Comparison of ENCODE assay signal across 11 cellular contexts in the genomic region with DNA sequence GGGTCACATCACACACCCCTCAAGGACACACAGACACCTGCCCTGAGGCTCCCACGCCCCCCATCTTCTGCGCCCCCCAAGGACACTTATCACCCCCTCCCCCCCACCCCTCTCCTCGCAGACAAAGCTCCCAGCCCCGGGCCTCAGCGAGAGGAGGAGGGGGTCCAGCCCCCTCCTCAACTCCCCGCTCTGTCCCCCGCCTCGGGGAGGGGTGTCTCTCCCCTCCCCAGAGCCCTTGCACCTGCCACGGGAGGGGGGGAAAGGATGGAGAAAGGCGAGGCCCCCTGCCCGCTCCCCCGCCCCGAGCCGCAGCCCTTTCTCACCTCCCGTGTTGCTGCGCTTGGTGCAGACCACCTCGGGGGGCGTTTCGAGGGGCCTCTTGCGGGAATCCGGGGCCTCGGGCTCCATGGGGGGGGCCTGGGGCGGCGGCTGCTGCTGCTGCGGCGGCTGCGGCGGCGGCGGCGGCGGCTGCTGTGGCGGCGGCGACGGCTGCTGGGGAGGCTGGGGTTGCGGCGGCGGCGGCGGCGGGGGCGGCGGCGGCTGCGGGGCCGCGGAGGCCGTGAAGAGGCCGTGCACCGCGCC. TPM values are rescaled to one million over a fixed set of nuclear protein-coding genes. Genes with fewer than 3 reads are reported as not detected.
A peak's percentile ranks its signal among the peaks of the same experiment; 100 is the strongest.
DNase-seq lines count a peak whose midpoint lies in the region; ATAC-seq and TF ChIP-seq lines count a peak whose summit lies in the region.
"Had no signal": no experiment of that assay in that cellular context is flagged by ENCODE, and none has a peak within 500 bp of the region (broad histone marks: within the 10 kb centered on the region; RNA-seq: fewer than 3 reads in every experiment).

No MANE protein-coding gene starts in this region.

- WGBS in spleen, 5 donors: 3 to 8% (median 3%) methylated on average over 7 to 46 of the region's 52 CpGs
- 1 to 4% (median 1%) methylated on average over 10 to 48 of the region's 52 CpGs for WGBS in ovary, 3 donors

- DNase-seq in NCI-H146 (lab: John Stamatoyannopoulos, UW) (peak; percentile 51), NCI-H146 treated with DMSO at 0.1 percent for 48 hours (lab: John Stamatoyannopoulos, UW; ENCODE audit: unreplicated experiment) (no peak), spleen (no peak), ovary (no peak), NCI-H82 (lab: John Stamatoyannopoulos, UW) (no peak)

- no peak for ATAC-seq in activated T-helper 17 cell treated with anti-CD3 and anti-CD28 coated beads, Interleukin-2, amount 50 U/mL, for 72 hours (replicated peaks)
- ATAC-seq in HG03439 (IDR thresholded peaks at IDR 0.05; ENCODE audit: unreplicated experiment): no peak

- H3K36me3 ChIP-seq in iPS-15b (ENCODE audit: control insufficient read depth, insufficient read depth, low read length) (no peaks in the 10 kb centered on the region), spleen (no peaks in the 10 kb centered on the region), ovary (no peaks in the 10 kb centered on the region)

- H3K4me1 ChIP-seq in iPS-15b (ENCODE audit: control insufficient read depth, insufficient read depth, low read length) (no peaks in the 10 kb centered on the region), spleen (peaks cover 6 to 40% (median 28%) of the 10 kb centered on the region in 6 donors), ovary (ENCODE audit: insufficient read depth) (no peaks in the 10 kb centered on the region)

- no peak for TF ChIP-seq CTCF in spleen (IDR thresholded peaks at IDR 0.05 in 8 of 11, conservative IDR thresholded peaks at IDR 0.05 in 3 of 11)
- TF ChIP-seq CTCF in ovary (IDR thresholded peaks at IDR 0.05): no peak

- peaks cover 12% of the 10 kb centered on the region for H3K4me1 Mint-ChIP-seq in activated T-helper 17 cell treated with anti-CD3 and anti-CD28 coated beads, Interleukin-2, amount 50 U/mL, for 72 hours

- H3K4me3 ChIP-seq in iPS-15b (ENCODE audit: low read depth, low read length): peak overlapping the region; percentile 66
- H3K4me3 ChIP-seq in spleen: peak overlapping the region in 7 of 8 donors; percentile 18 to 70 (median 28)
- H3K4me3 ChIP-seq in ovary: no peak overlapping the region

- peaks cover 53% of the 10 kb centered on the region for H3K27me3 Mint-ChIP-seq in activated T-helper 17 cell treated with anti-CD3 and anti-CD28 coated beads, Interleukin-2, amount 50 U/mL, for 72 hours

- no peaks in the 10 kb centered on the region for H3K9me3 Mint-ChIP-seq in activated T-helper 17 cell treated with anti-CD3 and anti-CD28 coated beads, Interleukin-2, amount 50 U/mL, for 72 hours
- H3K9me3 Mint-ChIP-seq: stimulated activated naive CD8-positive, alpha-beta T cell treated with anti-CD3 and anti-CD28 coated beads, Interleukin-15, amount 100 ng/mL, for 72 hours had no signal

- TF ChIP-seq POLR2A in spleen (IDR thresholded peaks at IDR 0.05) (no peak), ovary (IDR thresholded peaks at IDR 0.05) (no peak)

- H3K9me3 ChIP-seq in iPS-15b (ENCODE audit: control insufficient read depth, insufficient read depth, low read length): no peaks in the 10 kb centered on the region
- H3K9me3 ChIP-seq in spleen: no peaks in the 10 kb centered on the region
- no peaks in the 10 kb centered on the region for H3K9me3 ChIP-seq in ovary

- no peaks in the 10 kb centered on the region for H3K36me3 Mint-ChIP-seq in activated T-helper 17 cell treated with anti-CD3 and anti-CD28 coated beads, Interleukin-2, amount 50 U/mL, for 72 hours (ENCODE audit: low read depth)

- H3K9ac ChIP-seq in iPS-15b (ENCODE audit: low read depth, low read length): no peak overlapping the region

- H3K27ac ChIP-seq in spleen (peak overlapping the region in 2 of 8 donors; percentile 31 to 48), ovary (no peak overlapping the region)

- H3K4me3 Mint-ChIP-seq in activated T-helper 17 cell treated with anti-CD3 and anti-CD28 coated beads, Interleukin-2, amount 50 U/mL, for 72 hours: peak overlapping the region; percentile 23

- TF ChIP-seq EP300 in ovary (IDR thresholded peaks at IDR 0.05): no peak

- no peak overlapping the region for H3K27ac Mint-ChIP-seq in activated T-helper 17 cell treated with anti-CD3 and anti-CD28 coated beads, Interleukin-2, amount 50 U/mL, for 72 hours
- H3K27ac Mint-ChIP-seq: stimulated activated naive CD8-positive, alpha-beta T cell treated with anti-CD3 and anti-CD28 coated beads, Interleukin-15, amount 100 ng/mL, for 72 hours had no signal

- peaks cover 4% of the 10 kb centered on the region for H3K27me3 ChIP-seq in iPS-15b (ENCODE audit: control insufficient read depth, insufficient read depth, low read length)
- H3K27me3 ChIP-seq in spleen (replicated peaks in 1 of 7): peaks cover 0 to 92% (median 42%) of the 10 kb centered on the region in 7 donors
- H3K27me3 ChIP-seq in ovary: no peaks in the 10 kb centered on the region

- intact Hi-C loops in spleen (cut with DNase I; ENCODE audit: low total_unique reads): no loop called here
- intact Hi-C loops in ovary (cut with DNase I): no loop called here

RNA-seq across cellular contexts. Expression of a gene that starts 0.6 kb away (rescaled TPM):
- under 1 TPM in 1 of 2 donors, not detected in 1; 0.03 TPM for total RNA-seq in activated T-helper 17 cell treated with anti-CD3 and anti-CD28 coated beads, Interleukin-2, amount 50 U/mL, for 72 hours
- total RNA-seq in spleen (10 to 100 TPM in 1 of 7 donors, 1 to 10 TPM in 6; 1.8 to 12.5 (median 5.4) TPM), ovary (1 to 10 TPM in 5 of 7 donors, under 1 TPM in 2; 0.23 to 4.8 (median 2.2) TPM)
- polyA plus RNA-seq in spleen (under 1 TPM; 0.42 to 0.77 (median 0.50) TPM), ovary (1 to 10 TPM; 1.5 to 3.5 TPM)
- total RNA-seq: epithelial cell of proximal tubule had no signal

RNA-seq across cellular contexts. Expression of a gene that starts 22.2 kb away (rescaled TPM):
- total RNA-seq in activated T-helper 17 cell treated with anti-CD3 and anti-CD28 coated beads, Interleukin-2, amount 50 U/mL, for 72 hours: 10 to 100 TPM; 24.3 to 27.6 TPM
- total RNA-seq in spleen: 10 to 100 TPM in 4 of 7 donors, 1 to 10 TPM in 3; 5.0 to 22.7 (median 16.6) TPM
- 10 to 100 TPM; 15.1 to 24.6 (median 16.7) TPM for polyA plus RNA-seq in spleen
- total RNA-seq in ovary: 10 to 100 TPM in 6 of 7 donors, 1 to 10 TPM in 1; 7.6 to 19.6 (median 16.6) TPM
- 10 to 100 TPM in 1 of 2 donors, 1 to 10 TPM in 1; 2.7 to 12.5 TPM for polyA plus RNA-seq in ovary

RNA-seq across cellular contexts. Expression of a gene that starts 49.8 kb away (rescaled TPM):
- total RNA-seq in activated T-helper 17 cell treated with anti-CD3 and anti-CD28 coated beads, Interleukin-2, amount 50 U/mL, for 72 hours: not detected
- 10 to 100 TPM in 6 of 7 donors, 1 to 10 TPM in 1; 9.1 to 97.9 (median 32.3) TPM for total RNA-seq in spleen
- polyA plus RNA-seq in spleen: 10 to 100 TPM in 1 of 3 donors, 1 to 10 TPM in 2; 2.5 to 12.7 (median 8.9) TPM
- total RNA-seq in ovary: not detected
- polyA plus RNA-seq in ovary: not detected
- total RNA-seq: epithelial cell of proximal tubule had no signal

RNA-seq across cellular contexts. Expression of a gene that starts 58.5 kb away (rescaled TPM):
- total RNA-seq in activated T-helper 17 cell treated with anti-CD3 and anti-CD28 coated beads, Interleukin-2, amount 50 U/mL, for 72 hours: not detected
- not detected for total RNA-seq in spleen
- not detected for polyA plus RNA-seq in spleen
- total RNA-seq in ovary: not detected
- polyA plus RNA-seq in ovary: not detected
- total RNA-seq: epithelial cell of proximal tubule, mesenteric fat pad had no signal

Comparison
In these comparisons a context has a peak if more than half of its experiments do, and no peak if none do; other contexts are left out.
1. RNA of a gene that starts 49.8 kb away (total RNA-seq): 9.1 to 97.9 TPM in spleen; not detected in activated T-helper 17 cell treated with anti-CD3 and anti-CD28 coated beads, Interleukin-2, amount 50 U/mL, for 72 hours and not detected in ovary; every median in the first group is over 4 times any median in the second.